Comparison of ENCODE assay signal across 8 cellular contexts in the genomic region with DNA sequence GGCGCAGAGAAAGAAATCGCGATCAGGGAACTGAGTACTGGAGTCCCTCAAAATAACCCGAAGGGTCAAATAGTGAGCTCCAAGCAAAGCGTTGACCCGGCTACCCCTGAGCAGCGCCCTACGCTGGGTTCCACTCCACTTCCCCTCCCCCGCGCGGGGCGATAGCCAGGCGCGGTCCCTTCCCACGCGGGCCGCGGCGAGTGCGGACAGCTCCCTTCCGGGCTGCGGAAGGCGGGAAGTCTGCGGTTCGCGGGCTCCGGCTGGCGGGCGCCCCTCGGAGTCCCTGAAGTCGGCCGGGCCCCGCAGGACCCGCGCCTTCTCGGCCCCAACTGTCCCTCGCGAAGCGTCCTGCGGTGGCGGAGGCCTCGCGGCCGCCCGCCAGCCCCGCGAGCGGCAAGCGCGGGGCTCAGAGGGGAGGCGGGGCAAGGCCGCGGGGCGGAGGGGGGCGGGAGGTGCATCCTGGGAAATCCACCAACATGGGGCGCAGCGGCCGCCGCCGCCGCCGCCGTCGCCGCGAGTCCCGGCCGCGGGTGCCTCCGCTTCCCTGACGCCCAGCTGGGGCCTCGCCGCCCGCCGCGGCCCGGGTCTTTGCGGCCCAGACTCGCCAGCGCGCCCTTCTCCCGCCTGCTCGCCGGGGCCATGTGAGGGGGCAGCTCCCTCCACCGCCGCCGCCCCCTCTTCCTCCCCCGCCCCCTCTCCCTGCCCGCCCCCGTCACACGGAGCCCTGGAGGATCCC. TPM values are rescaled to one million over a fixed set of nuclear protein-coding genes. Genes with fewer than 3 reads are reported as not detected.
DNase-seq lines count a peak whose midpoint lies in the region; ATAC-seq and TF ChIP-seq lines count a peak whose summit lies in the region.

QSER1 (plus strand) TSS at position 457 of the 736 bp plus-strand sequence. CDS start 315 bp downstream, outside the sequence.

- H3K4me3 ChIP-seq in gastroesophageal sphincter (peak within 1 kb of the TSS; percentile 68 to 97), neutrophil (ENCODE audit: low read depth in 1 of 2, low read length in 1 of 2) (peak within 1 kb of the TSS; percentile 66 to 86)

- in situ Hi-C loops in SK-MEL-5 (cut with HindIII; ENCODE audit: low pct_unique_long_range_greater_than_20kb, low sequenced_read_pairs), result no loop called here

- H3K27ac Mint-ChIP-seq in IgD-negative memory B cell, result peak within 1 kb of the TSS; percentile 86 to 93 (median 92)

- no peaks in the 10 kb centered on the region for H3K36me3 ChIP-seq in gastroesophageal sphincter
- H3K36me3 ChIP-seq in neutrophil, result no peaks in the 10 kb centered on the region

- ATAC-seq in GM21526 (IDR thresholded peaks at IDR 0.05; ENCODE audit: low FRiP score, unreplicated experiment) (peak; percentile 65), gastroesophageal sphincter (peak; percentile 89)

- peak; percentile 49 for DNase-seq in DMS79 treated with DMSO at 0.1 percent for 48 hours (lab: John Stamatoyannopoulos, UW)
- peak; percentile 61 for DNase-seq in SK-MEL-5 (ENCODE audit: low read depth, low spot score)
- DNase-seq in activated naive CD4-positive, alpha-beta T cell (lab: John Stamatoyannopoulos, UW), result peak in 3 of 4 experiments; percentile 34 to 66 (median 49)

- H3K9me3 ChIP-seq in gastroesophageal sphincter, result no peaks in the 10 kb centered on the region
- no peaks in the 10 kb centered on the region for H3K9me3 ChIP-seq in neutrophil

- no peaks in the 10 kb centered on the region for H3K27me3 Mint-ChIP-seq in IgD-negative memory B cell

- H3K36me3 Mint-ChIP-seq in IgD-negative memory B cell, result no peaks in the 10 kb centered on the region

- 0% methylated on average over 3 of the region's 91 CpGs; no CpG with 5 or more reads in 1 of the 2 donors for WGBS in gastroesophageal sphincter (ENCODE audit: low coverage in 1 of 2), 2 donors

- H3K27me3 ChIP-seq in gastroesophageal sphincter (no peaks in the 10 kb centered on the region), neutrophil (peaks cover 27% of the 10 kb centered on the region)

- H3K4me1 ChIP-seq in gastroesophageal sphincter, result peaks cover 0 to 31% (median 0%) of the 10 kb centered on the region in 3 donors
- H3K4me1 ChIP-seq in neutrophil (ENCODE audit: control insufficient read depth in 1 of 2, insufficient read depth in 1 of 2, low read depth in 1 of 2, low read length in 1 of 2), result peaks cover 19 to 20% of the 10 kb centered on the region in 2 experiments

- TF ChIP-seq EP300 in gastroesophageal sphincter (IDR thresholded peaks at IDR 0.05), result no peak

- peaks cover 17 to 25% (median 20%) of the 10 kb centered on the region in 3 donors for H3K4me1 Mint-ChIP-seq in IgD-negative memory B cell

- peak; percentile 78 for TF ChIP-seq POLR2A in gastroesophageal sphincter (IDR thresholded peaks at IDR 0.05)

- TF ChIP-seq CTCF in gastroesophageal sphincter (IDR thresholded peaks at IDR 0.05) (no peak), neutrophil (IDR thresholded peaks at IDR 0.05) (no peak), subcutaneous adipose tissue (IDR thresholded peaks at IDR 0.05; ENCODE audit: low read depth) (no peak)

- H3K9me3 Mint-ChIP-seq in IgD-negative memory B cell, result peaks cover 0 to 4% (median 1%) of the 10 kb centered on the region in 3 donors

- peak within 1 kb of the TSS; percentile 44 to 99 (median 96) for H3K27ac ChIP-seq in gastroesophageal sphincter
- peak within 1 kb of the TSS; percentile 51 for H3K27ac ChIP-seq in neutrophil

- H3K4me3 Mint-ChIP-seq in IgD-negative memory B cell, result peak within 1 kb of the TSS; percentile 90 to 98 (median 97)

RNA-seq across cellular contexts. Expression of gene QSER1, which starts in this region (rescaled TPM):
- polyA plus RNA-seq in IgD-negative memory B cell, result 0.73 TPM
- 21.7 and 24.1 TPM in 2 replicates for total RNA-seq in SK-MEL-5 (2014; rRNA removed; shearing (Covaris generic))
- 12.2 and 19.2 TPM in 2 replicates for polyA plus RNA-seq in SK-MEL-5 (2015; cell fraction: cytosol; rRNA removed)
- 28.2 and 33.5 TPM in 2 replicates for polyA plus RNA-seq in SK-MEL-5 (2015; cell fraction: nucleus; rRNA removed)
- 10 to 100 TPM; 19.8 to 29.0 (median 22.7) TPM for total RNA-seq in gastroesophageal sphincter
- total RNA-seq in subcutaneous adipose tissue, result 10 to 100 TPM; 26.0 to 44.0 (median 31.0) TPM

Comparison
In these comparisons a context has a peak if more than half of its experiments do, and no peak if none do; other contexts are left out.
1. Peak in every context shown above with its lines: DNase-seq, ATAC-seq, H3K4me3 ChIP-seq and H3K27ac ChIP-seq.